Comparison of ENCODE assay signal across 1 cellular context in the genomic region with DNA sequence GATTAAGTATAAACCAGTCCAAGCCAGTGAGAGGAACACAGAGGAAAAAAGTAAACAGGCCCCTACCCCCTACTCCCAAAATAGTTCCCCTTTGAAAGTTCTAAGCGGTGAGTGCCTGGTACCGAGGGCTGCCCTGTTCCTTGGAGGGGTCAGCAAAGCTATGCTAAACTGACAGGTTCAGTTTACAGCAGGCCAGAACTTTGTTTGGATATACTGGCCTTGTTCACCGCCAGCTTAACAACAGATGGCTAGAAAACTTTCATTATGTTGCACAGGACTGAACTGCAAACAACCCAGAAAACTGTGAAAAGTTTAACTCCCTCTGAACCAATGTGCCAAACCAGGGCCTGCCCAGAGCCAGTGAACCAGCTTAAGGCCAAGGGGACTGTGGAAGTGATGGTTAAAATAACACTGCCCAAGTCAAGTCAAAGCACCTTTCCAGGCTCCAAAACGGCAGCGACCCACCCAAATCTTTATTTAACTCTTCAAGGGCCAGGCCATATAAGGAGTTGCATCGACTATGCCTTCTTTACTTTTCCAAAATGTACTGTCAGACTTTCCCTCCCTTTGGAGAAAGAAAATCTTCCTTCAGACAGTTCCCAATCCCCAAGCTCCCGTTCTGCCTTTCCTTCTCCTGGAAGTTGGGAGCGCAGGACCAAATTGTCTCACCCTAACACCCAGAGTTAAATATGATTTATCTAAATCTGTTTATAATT.
TF ChIP-seq lines count a peak whose summit lies in the region.

No MANE protein-coding gene starts in this region.

TF ChIP-seq in SK-N-SH treated with all-trans-retinoic acid at 6 μM for 48 hours, 23 proteins besides CTCF, POLR2A, EP300 and RAD21 (continued from another document):
- TF ChIP-seq POU6F1 (CRISPR knock-in tag; IDR thresholded peaks at IDR 0.05; ENCODE audit: borderline replicate concordance, low read depth) (no peak), ZFP30 (CRISPR knock-in tag; IDR thresholded peaks at IDR 0.05) (no peak), PPARA (CRISPR knock-in tag; IDR thresholded peaks at IDR 0.05; ENCODE audit: borderline replicate concordance) (no peak), ZC3H10 (CRISPR knock-in tag; IDR thresholded peaks at IDR 0.05) (no peak)
